29 cellular contexts compared by ENCODE assay signal in the genomic region with DNA sequence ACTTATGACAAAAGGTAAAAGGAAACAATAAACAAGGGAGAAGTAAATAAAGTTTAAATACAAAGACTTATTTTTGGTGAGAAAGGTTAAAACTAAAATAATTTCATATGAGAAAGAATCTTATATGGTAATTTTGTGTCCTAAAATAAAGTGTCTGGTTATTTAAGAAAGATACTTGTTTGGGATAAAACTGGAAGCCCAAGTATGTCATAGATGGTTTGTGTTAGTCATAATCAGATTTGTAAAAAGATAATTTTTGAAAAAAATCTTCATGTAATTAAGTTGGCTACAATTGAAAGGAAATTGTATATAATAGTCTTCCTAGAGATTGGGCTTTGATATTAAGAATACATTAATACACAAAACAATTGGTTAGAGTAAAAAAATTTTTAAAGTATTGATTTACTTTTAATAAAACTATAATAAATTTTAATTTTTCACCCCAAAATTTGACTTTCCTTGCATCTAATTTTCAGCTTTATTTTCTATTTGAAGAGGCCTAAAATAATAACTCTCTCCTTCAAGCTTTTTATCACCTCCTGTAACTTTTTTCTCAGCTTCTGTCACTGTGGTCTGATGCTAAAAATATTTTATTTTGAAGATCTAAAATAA.
"Had no signal": no experiment of that assay in that cellular context is flagged by ENCODE, and none has a peak within 500 bp of the region (broad histone marks: within the 10 kb centered on the region; RNA-seq: fewer than 3 reads in every experiment).

No MANE protein-coding gene starts in this region.

- H3K4me3 ChIP-seq: neural progenitor cell, ovary, psoas muscle, right lobe of liver, sigmoid colon, stomach, thoracic aorta, thyroid gland, tibial nerve, upper lobe of left lung, vagina had no signal

- H3K9me3 ChIP-seq: ovary, psoas muscle, right lobe of liver, sigmoid colon, thoracic aorta, thyroid gland, tibial nerve, upper lobe of left lung, vagina had no signal

- FAIRE-seq: urothelium cell line had no signal

- H3K27me3 Mint-ChIP-seq: naive thymus-derived CD8-positive, alpha-beta T cell; natural killer cell treated with Interleukin-12 subunit alpha and Interleukin-12 subunit beta and Interleukin-15 and Interleukin-18, amount 100 ng/mL, for 72 hours; progenitor cell of endocrine pancreas; stimulated activated naive B cell treated with anti-CD40 and anti-IgM and Interleukin-4, amounts not matched to agents 10 μg/mL and 1 μg/mL and 100 μg/mL, for 72 hours; stimulated activated naive CD8-positive, alpha-beta T cell treated with anti-CD3 and anti-CD28 coated beads, Interleukin-15, Interleukin-2, amounts not matched to agents 100 ng/mL and 50 ng/mL, for 24 hours had no signal

- H3K4me1 Mint-ChIP-seq: naive thymus-derived CD8-positive, alpha-beta T cell; neural progenitor cell; stimulated activated effector memory CD8-positive, alpha-beta T cell treated with anti-CD3 and anti-CD28 coated beads, Interleukin-12 subunit alpha, Interleukin-12 subunit beta, amount 100 ng/mL, for 72 hours; stimulated activated naive B cell treated with anti-CD40 and anti-IgM and Interleukin-4, amounts not matched to agents 10 μg/mL and 1 μg/mL and 100 μg/mL, for 72 hours had no signal

- H3K27ac Mint-ChIP-seq: naive thymus-derived CD8-positive, alpha-beta T cell; natural killer cell treated with Interleukin-12 subunit alpha and Interleukin-12 subunit beta and Interleukin-15 and Interleukin-18, amount 100 ng/mL, for 72 hours; neural progenitor cell; progenitor cell of endocrine pancreas; stimulated activated effector memory CD8-positive, alpha-beta T cell treated with anti-CD3 and anti-CD28 coated beads, Interleukin-12 subunit alpha, Interleukin-12 subunit beta, amount 100 ng/mL, for 72 hours; stimulated activated naive B cell treated with anti-CD40 and anti-IgM and Interleukin-4, amounts not matched to agents 10 μg/mL and 1 μg/mL and 100 μg/mL, for 72 hours; stimulated activated naive CD8-positive, alpha-beta T cell treated with anti-CD3 and anti-CD28 coated beads, Interleukin-15, Interleukin-2, amounts not matched to agents 100 ng/mL and 50 ng/mL, for 24 hours had no signal

- H3K36me3 Mint-ChIP-seq: naive thymus-derived CD8-positive, alpha-beta T cell; natural killer cell treated with Interleukin-12 subunit alpha and Interleukin-12 subunit beta and Interleukin-15 and Interleukin-18, amount 100 ng/mL, for 72 hours; neural progenitor cell; stimulated activated effector memory CD8-positive, alpha-beta T cell treated with anti-CD3 and anti-CD28 coated beads, Interleukin-12 subunit alpha, Interleukin-12 subunit beta, amount 100 ng/mL, for 72 hours; stimulated activated naive B cell treated with anti-CD40 and anti-IgM and Interleukin-4, amounts not matched to agents 10 μg/mL and 1 μg/mL and 100 μg/mL, for 72 hours had no signal

- DNase-seq: naive thymus-derived CD8-positive, alpha-beta T cell; occipital lobe; ovary; posterior cingulate gyrus; psoas muscle; right cardiac atrium; right lobe of liver; sigmoid colon; small intestine; stimulated activated CD4-positive, alpha-beta T cell treated with anti-CD3 and anti-CD28 coated beads, Interleukin-15, amount 100 ng/mL, for 24 hours; stimulated activated CD4-positive, alpha-beta T cell treated with anti-CD3 and anti-CD28 coated beads, Interleukin-2, amount 100 ng/mL, for 24 hours; stimulated activated CD4-positive, alpha-beta T cell treated with anti-CD3 and anti-CD28 coated beads, Interleukin-2, amount 100 ng/mL, for 48 hours; stimulated activated CD4-positive, alpha-beta T cell treated with anti-CD3 and anti-CD28 coated beads, Interleukin-4, amount 100 ng/mL, for 24 hours; stimulated activated naive B cell treated with anti-CD40 and anti-IgM and Interleukin-4, amounts not matched to agents 10 μg/mL and 1 μg/mL and 100 μg/mL, for 72 hours; stimulated activated naive CD4-positive, alpha-beta T cell treated with Interleukin-2 at 50 U/mL for 16 hours; stomach; thyroid gland; trophoblast cell; upper lobe of left lung had no signal

- H3K27ac ChIP-seq: neural progenitor cell, ovary, parathyroid adenoma, psoas muscle, right lobe of liver, sigmoid colon, stomach, thoracic aorta, thyroid gland, tibial nerve, upper lobe of left lung, vagina had no signal

- H3K9me3 Mint-ChIP-seq: stimulated activated effector memory CD8-positive, alpha-beta T cell treated with anti-CD3 and anti-CD28 coated beads, Interleukin-12 subunit alpha, Interleukin-12 subunit beta, amount 100 ng/mL, for 72 hours; stimulated activated naive B cell treated with anti-CD40 and anti-IgM and Interleukin-4, amounts not matched to agents 10 μg/mL and 1 μg/mL and 100 μg/mL, for 72 hours had no signal

- H3K36me3 ChIP-seq: neural progenitor cell, ovary, right lobe of liver, sigmoid colon, stomach, thoracic aorta, thyroid gland, tibial nerve, upper lobe of left lung, vagina had no signal

- H3K4me2 ChIP-seq: neural progenitor cell had no signal

- H3K79me2 ChIP-seq: parathyroid adenoma had no signal

- H3K4me1 ChIP-seq: neural progenitor cell, parathyroid adenoma, psoas muscle, right lobe of liver, sigmoid colon, stomach, thyroid gland, upper lobe of left lung, vagina had no signal

- H3K4me3 Mint-ChIP-seq: naive thymus-derived CD8-positive, alpha-beta T cell; natural killer cell treated with Interleukin-12 subunit alpha and Interleukin-12 subunit beta and Interleukin-15 and Interleukin-18, amount 100 ng/mL, for 72 hours; neural progenitor cell; stimulated activated effector memory CD8-positive, alpha-beta T cell treated with anti-CD3 and anti-CD28 coated beads, Interleukin-12 subunit alpha, Interleukin-12 subunit beta, amount 100 ng/mL, for 72 hours; stimulated activated naive B cell treated with anti-CD40 and anti-IgM and Interleukin-4, amounts not matched to agents 10 μg/mL and 1 μg/mL and 100 μg/mL, for 72 hours; stimulated activated naive CD8-positive, alpha-beta T cell treated with anti-CD3 and anti-CD28 coated beads, Interleukin-15, Interleukin-2, amounts not matched to agents 100 ng/mL and 50 ng/mL, for 24 hours had no signal

- H3K9ac ChIP-seq: neural progenitor cell, parathyroid adenoma had no signal

- H3K27me3 ChIP-seq: neural progenitor cell, ovary, right lobe of liver, sigmoid colon, stomach, thyroid gland, tibial nerve, upper lobe of left lung, vagina had no signal
